In genomic region chr3:179967622-179968021, GRCh38 we compare ENCODE assay signal across 12 cellular contexts.
DNase-seq lines count a peak whose midpoint lies in the region; ATAC-seq and TF ChIP-seq lines count a peak whose summit lies in the region.
"Had no signal": no experiment of that assay in that cellular context is flagged by ENCODE, and none has a peak within 500 bp of the region (broad histone marks: within the 10 kb centered on the region; RNA-seq: fewer than 3 reads in every experiment).

No MANE protein-coding gene starts in this region.

- TF ChIP-seq CTCF in fibroblast of villous mesenchyme (IDR thresholded peaks at IDR 0.05; ENCODE audit: insufficient read depth, low read depth, low read length): no peak

- no peak overlapping the region for H3K4me3 Mint-ChIP-seq in activated CD4-positive, alpha-beta T cell treated with anti-CD3 and anti-CD28 coated beads for 36 hours
- no peak overlapping the region for H3K4me3 Mint-ChIP-seq in immature natural killer cell
- H3K4me3 Mint-ChIP-seq: nephron, T-cell had no signal

- peak; percentile 67 for ATAC-seq in activated CD4-positive, alpha-beta T cell treated with anti-CD3 and anti-CD28 coated beads for 36 hours
- ATAC-seq in HG03520 (IDR thresholded peaks at IDR 0.05; ENCODE audit: unreplicated experiment): peak; percentile 85
- ATAC-seq: A549, T-cell had no signal

- CTCF ChIA-PET in activated CD4-positive, alpha-beta T cell treated with anti-CD3 and anti-CD28 coated beads for 36 hours (lab: Charles Lee): interaction anchor here (1.0 kb wide), 1 partner anchor 21 kb away, joined by 3 read pairs; no protein-coding TSS in a partner anchor

- H3K36me3 Mint-ChIP-seq in activated CD4-positive, alpha-beta T cell treated with anti-CD3 and anti-CD28 coated beads for 36 hours (ENCODE audit: low read depth): no peaks in the 10 kb centered on the region
- H3K36me3 Mint-ChIP-seq in immature natural killer cell: no peaks in the 10 kb centered on the region
- H3K36me3 Mint-ChIP-seq: T-cell had no signal

- intact Hi-C loops in activated CD4-positive, alpha-beta T cell treated with anti-CD3 and anti-CD28 coated beads for 36 hours (cut with DNase I, micrococcal nuclease): no loop called here

- no peaks in the 10 kb centered on the region for H3K9me3 Mint-ChIP-seq in activated CD4-positive, alpha-beta T cell treated with anti-CD3 and anti-CD28 coated beads for 36 hours (ENCODE audit: low read depth)
- peaks cover 0 to 3% (median 0%) of the 10 kb centered on the region in 6 donors for H3K9me3 Mint-ChIP-seq in immature natural killer cell
- H3K9me3 Mint-ChIP-seq: nephron, T-cell had no signal

- DNase-seq in activated CD4-positive, alpha-beta T cell treated with anti-CD3 and anti-CD28 coated beads for 36 hours: peak; percentile 41
- no peak for DNase-seq in activated CD4-positive, alpha-beta T cell treated with anti-CD3 and anti-CD28 coated beads, Interleukin-2, amount 50 U/mL, for 1 hour
- DNase-seq in H4 (ENCODE audit: low spot score): peak; percentile 51
- peak; percentile 4 for DNase-seq in fibroblast of villous mesenchyme (ENCODE audit: low read depth)
- no peak for DNase-seq in SW480 (ENCODE audit: low spot score)
- DNase-seq in immature natural killer cell: no peak
- no peak for DNase-seq in effector CD4-positive, alpha-beta T cell
- DNase-seq: NCI-H1417, T-cell had no signal

- no peak overlapping the region for H3K4me3 ChIP-seq in fibroblast of villous mesenchyme (ENCODE audit: low read depth, low read length)
- H3K4me3 ChIP-seq: A549 had no signal

- H3K27me3 Mint-ChIP-seq in activated CD4-positive, alpha-beta T cell treated with anti-CD3 and anti-CD28 coated beads for 36 hours: peaks cover 14% of the 10 kb centered on the region
- peaks cover 0 to 2% (median 2%) of the 10 kb centered on the region in 3 donors for H3K27me3 Mint-ChIP-seq in immature natural killer cell (ENCODE audit: low read depth in 3 of 3)

- H3K27ac Mint-ChIP-seq in activated CD4-positive, alpha-beta T cell treated with anti-CD3 and anti-CD28 coated beads for 36 hours: no peak overlapping the region
- no peak overlapping the region for H3K27ac Mint-ChIP-seq in immature natural killer cell
- H3K27ac Mint-ChIP-seq: nephron, T-cell had no signal

- H3K4me1 Mint-ChIP-seq in activated CD4-positive, alpha-beta T cell treated with anti-CD3 and anti-CD28 coated beads for 36 hours: peaks cover 10% of the 10 kb centered on the region
- no peaks in the 10 kb centered on the region for H3K4me1 Mint-ChIP-seq in immature natural killer cell
- H3K4me1 Mint-ChIP-seq: nephron, T-cell had no signal

- POLR2A ChIA-PET in activated CD4-positive, alpha-beta T cell treated with anti-CD3 and anti-CD28 coated beads for 36 hours (lab: Charles Lee): no interaction called here

Comparison
In these comparisons a context has a peak if more than half of its experiments do, and no peak if none do; other contexts are left out.
1. DNase-seq: peak in activated CD4-positive, alpha-beta T cell treated with anti-CD3 and anti-CD28 coated beads for 36 hours (single experiment), H4 (single experiment) and fibroblast of villous mesenchyme (single experiment); none in activated CD4-positive, alpha-beta T cell treated with anti-CD3 and anti-CD28 coated beads, Interleukin-2, amount 50 U/mL, for 1 hour (single experiment), SW480 (single experiment), immature natural killer cell (0 of 3) and effector CD4-positive, alpha-beta T cell (single experiment).